ENCODE assay signal across 9 cellular contexts in genomic region chr6:20534906-20535305, GRCh38. TPM values are rescaled to one million over a fixed set of nuclear protein-coding genes. Genes with fewer than 3 reads are reported as not detected.
DNase-seq lines count a peak whose midpoint lies in the region; FAIRE-seq and TF ChIP-seq lines count a peak whose summit lies in the region.
"Had no signal": no experiment of that assay in that cellular context is flagged by ENCODE, and none has a peak within 500 bp of the region (broad histone marks: within the 10 kb centered on the region; RNA-seq: fewer than 3 reads in every experiment).

No MANE protein-coding gene starts in this region.

- no peak for FAIRE-seq in kidney (lab: Jason Lieb, UNC)
- FAIRE-seq: frontal cortex had no signal

- H3K27me3 ChIP-seq in right atrium auricular region (peaks cover 0 to 3% of the 10 kb centered on the region in 2 donors), HUES64 (ENCODE audit: insufficient read depth, low read length) (no peaks in the 10 kb centered on the region), subcutaneous abdominal adipose tissue (ENCODE audit: control insufficient read depth in 5 of 5, insufficient read depth in 4 of 5, low read length in 5 of 5) (no peaks in the 10 kb centered on the region)

- intact Hi-C loops in cardiac septum (cut with DNase I) (loop anchor here (5.0 kb wide), 1 partner anchor 323 kb away; the partner anchor contains the start of gene MBOAT1), kidney (cut with DNase I) (no loop called here)

- H3K4me3 Mint-ChIP-seq in activated naive CD4-positive, alpha-beta T cell treated with anti-CD3 and anti-CD28 coated beads, Interleukin-2, amount 10 ng/mL, durations not matched to agents 7 days and 5 days, result peak overlapping the region; percentile 97

- H3K9ac ChIP-seq in HUES64 (ENCODE audit: low read depth, low read length), result peak overlapping the region; percentile 91
- H3K9ac ChIP-seq in kidney (ENCODE audit: low read length in 2 of 2), result peak overlapping the region; percentile 94 to 98
- H3K9ac ChIP-seq in subcutaneous abdominal adipose tissue (ENCODE audit: low read length in 5 of 5), result peak overlapping the region; percentile 72 to 99 (median 88)

- no peaks in the 10 kb centered on the region for H3K27me3 Mint-ChIP-seq in activated naive CD4-positive, alpha-beta T cell treated with anti-CD3 and anti-CD28 coated beads, Interleukin-2, amount 10 ng/mL, durations not matched to agents 7 days and 5 days

- POLR2A ChIA-PET in HEK293T (lab: Yijun Ruan, JAX), result interaction anchor here (0.7 to 1.0 kb wide), 3 partner anchors 10 to 276 kb away, joined by 3 to 6 read pairs (median 3); no protein-coding TSS in a partner anchor

- no peaks in the 10 kb centered on the region for H3K36me3 ChIP-seq in right atrium auricular region
- H3K36me3 ChIP-seq in HUES64 (ENCODE audit: insufficient read depth, low read length), result no peaks in the 10 kb centered on the region
- H3K36me3 ChIP-seq in kidney (ENCODE audit: control insufficient read depth in 1 of 2, insufficient read depth in 2 of 2, low read length in 2 of 2), result no peaks in the 10 kb centered on the region
- peaks cover 0 to 16% (median 3%) of the 10 kb centered on the region in 5 donors for H3K36me3 ChIP-seq in subcutaneous abdominal adipose tissue (ENCODE audit: control insufficient read depth in 5 of 5, insufficient read depth in 5 of 5, low read length in 5 of 5)

- peaks cover 16% of the 10 kb centered on the region for H3K36me3 Mint-ChIP-seq in activated naive CD4-positive, alpha-beta T cell treated with anti-CD3 and anti-CD28 coated beads, Interleukin-2, amount 10 ng/mL, durations not matched to agents 7 days and 5 days

- no peak for DNase-seq in right atrium auricular region (ENCODE audit: low spot score)
- no peak for DNase-seq in cardiac septum (ENCODE audit: low spot score)
- peak; percentile 29 for DNase-seq in activated naive CD4-positive, alpha-beta T cell treated with anti-CD3 and anti-CD28 coated beads, Interleukin-2, amount 10 ng/mL, durations not matched to agents 7 days and 5 days
- DNase-seq in kidney, result no peak
- no peak for DNase-seq in NCI-H187 treated with DMSO at 0.1 percent for 48 hours (lab: John Stamatoyannopoulos, UW)
- DNase-seq in HEK293T (ENCODE audit: extremely low spot score), result no peak

- peak overlapping the region; percentile 81 to 87 for H3K27ac ChIP-seq in right atrium auricular region
- H3K27ac ChIP-seq in HUES64 (ENCODE audit: low read depth, low read length), result peak overlapping the region; percentile 85
- no peak overlapping the region for H3K27ac ChIP-seq in kidney (ENCODE audit: low read depth in 2 of 2, low read length in 2 of 2)
- H3K27ac ChIP-seq in subcutaneous abdominal adipose tissue (ENCODE audit: low read depth, low read length), result peak overlapping the region; percentile 88

- peak overlapping the region; percentile 97 for H3K27ac Mint-ChIP-seq in activated naive CD4-positive, alpha-beta T cell treated with anti-CD3 and anti-CD28 coated beads, Interleukin-2, amount 10 ng/mL, durations not matched to agents 7 days and 5 days

- peaks cover 48% of the 10 kb centered on the region for H3K4me1 Mint-ChIP-seq in activated naive CD4-positive, alpha-beta T cell treated with anti-CD3 and anti-CD28 coated beads, Interleukin-2, amount 10 ng/mL, durations not matched to agents 7 days and 5 days

- no peaks in the 10 kb centered on the region for H3K9me3 Mint-ChIP-seq in activated naive CD4-positive, alpha-beta T cell treated with anti-CD3 and anti-CD28 coated beads, Interleukin-2, amount 10 ng/mL, durations not matched to agents 7 days and 5 days

- H3K4me1 ChIP-seq in right atrium auricular region (peaks cover 0 to 18% of the 10 kb centered on the region in 2 donors), HUES64 (ENCODE audit: insufficient read depth, low read length) (peaks cover 11% of the 10 kb centered on the region; the same call in 1 of the 2 replicates), kidney (ENCODE audit: control insufficient read depth in 1 of 2, insufficient read depth in 1 of 2, low read depth in 1 of 2, low read length in 2 of 2) (peaks cover 7 to 9% of the 10 kb centered on the region in 2 donors), subcutaneous abdominal adipose tissue (ENCODE audit: control insufficient read depth in 5 of 5, insufficient read depth in 5 of 5, low read length in 5 of 5) (peaks cover 0 to 23% (median 18%) of the 10 kb centered on the region in 5 donors)

- CTCF ChIA-PET in activated naive CD4-positive, alpha-beta T cell treated with anti-CD3 and anti-CD28 coated beads, Interleukin-2, amount 10 ng/mL, durations not matched to agents 7 days and 5 days (lab: Charles Lee), result interaction anchor here (1.0 to 3.8 kb wide), 3 partner anchors 9 to 244 kb away, joined by 3 to 12 read pairs (median 3); no protein-coding TSS in a partner anchor
- CTCF ChIA-PET in HEK293T (lab: Yijun Ruan, JAX), result interaction anchor here (0.6 kb wide), 1 partner anchor 227 kb away, joined by 3 read pairs; no protein-coding TSS in a partner anchor

- WGBS in HUES64, result 9% methylated on average over 10 of the region's 10 CpGs

- TF ChIP-seq CTCF in right atrium auricular region (IDR thresholded peaks at IDR 0.05), result no peak
- TF ChIP-seq CTCF in kidney (IDR thresholded peaks at IDR 0.05; ENCODE audit: borderline replicate concordance, extremely low read depth, insufficient read depth), result no peak

- H3K4me3 ChIP-seq in right atrium auricular region (peak overlapping the region; percentile 86 to 87), HUES64 (ENCODE audit: low read length) (peak overlapping the region; percentile 87), kidney (ENCODE audit: low read length in 2 of 2) (peak overlapping the region; percentile 93 to 99), subcutaneous abdominal adipose tissue (ENCODE audit: low read depth in 1 of 5, low read length in 5 of 5) (peak overlapping the region; percentile 73 to 99 (median 98))

- H3K9me3 ChIP-seq in right atrium auricular region (no peaks in the 10 kb centered on the region), HUES64 (ENCODE audit: insufficient read depth, low read depth, low read length) (no peaks in the 10 kb centered on the region), kidney (ENCODE audit: control insufficient read depth in 1 of 2, low read length in 2 of 2) (no peaks in the 10 kb centered on the region), subcutaneous abdominal adipose tissue (ENCODE audit: control insufficient read depth in 5 of 5, low read length in 5 of 5) (no peaks in the 10 kb centered on the region)

TF ChIP-seq in HEK293T, 16 proteins besides CTCF, POLR2A, EP300 and RAD21:
- TF ChIP-seq SUZ12 (IDR thresholded peaks at IDR 0.05) (no peak), NFRKB (IDR thresholded peaks at IDR 0.05) (no peak), CTBP1 (IDR thresholded peaks at IDR 0.05; ENCODE audit: borderline replicate concordance) (no peak), FOXK2 (IDR thresholded peaks at IDR 0.05) (no peak), ARNT (IDR thresholded peaks at IDR 0.05) (no peak), L3MBTL2 (conservative IDR thresholded peaks at IDR 0.05) (no peak), FOXM1 (IDR thresholded peaks at IDR 0.05; ENCODE audit: borderline replicate concordance) (no peak), ZNF384 (IDR thresholded peaks at IDR 0.05) (no peak), BHLHE40 (IDR thresholded peaks at IDR 0.05; ENCODE audit: borderline replicate concordance) (no peak), LEF1 (IDR thresholded peaks at IDR 0.05; ENCODE audit: borderline replicate concordance) (no peak), HDGF (IDR thresholded peaks at IDR 0.05; ENCODE audit: borderline replicate concordance) (no peak), TARDBP (IDR thresholded peaks at IDR 0.05) (no peak)
- TF ChIP-seq, protein P1, sequence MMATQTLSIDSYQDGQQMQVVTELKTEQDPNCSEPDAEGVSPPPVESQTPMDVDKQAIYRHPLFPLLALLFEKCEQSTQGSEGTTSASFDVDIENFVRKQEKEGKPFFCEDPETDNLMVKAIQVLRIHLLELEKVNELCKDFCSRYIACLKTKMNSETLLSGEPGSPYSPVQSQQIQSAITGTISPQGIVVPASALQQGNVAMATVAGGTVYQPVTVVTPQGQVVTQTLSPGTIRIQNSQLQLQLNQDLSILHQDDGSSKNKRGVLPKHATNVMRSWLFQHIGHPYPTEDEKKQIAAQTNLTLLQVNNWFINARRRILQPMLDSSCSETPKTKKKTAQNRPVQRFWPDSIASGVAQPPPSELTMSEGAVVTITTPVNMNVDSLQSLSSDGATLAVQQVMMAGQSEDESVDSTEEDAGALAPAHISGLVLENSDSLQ (IDR thresholded peaks at IDR 0.05), result no peak

RNA-seq across cellular contexts. Expression of gene CDKAL1, which starts 0.6 kb away (rescaled TPM):
- 10 to 100 TPM in 1 of 2 donors, 1 to 10 TPM in 1; 8.8 to 10.5 TPM for total RNA-seq in right atrium auricular region
- 8.4 TPM for total RNA-seq in cardiac septum
- 12.5 TPM for polyA plus RNA-seq in HUES64 (2013, experiment 1 of 2)
- polyA plus RNA-seq in HUES64 (2013, experiment 2 of 2), result 15.2 TPM
- total RNA-seq in kidney, result 20.2 TPM
- polyA plus RNA-seq in kidney (ENCODE audit: insufficient read depth, low read depth, low replicate concordance), result 4.6 TPM

Comparison
In these comparisons a context has a peak if more than half of its experiments do, and no peak if none do; other contexts are left out.
1. H3K27ac ChIP-seq: peak in right atrium auricular region (2 of 2), HUES64 (single experiment) and subcutaneous abdominal adipose tissue (single experiment); none in kidney (0 of 2).
2. Peak in every context shown above with its lines, with median percentiles within 50 percentile points of each other: H3K4me3 ChIP-seq and H3K9ac ChIP-seq.